12 cellular contexts compared by ENCODE assay signal in the genomic region with DNA sequence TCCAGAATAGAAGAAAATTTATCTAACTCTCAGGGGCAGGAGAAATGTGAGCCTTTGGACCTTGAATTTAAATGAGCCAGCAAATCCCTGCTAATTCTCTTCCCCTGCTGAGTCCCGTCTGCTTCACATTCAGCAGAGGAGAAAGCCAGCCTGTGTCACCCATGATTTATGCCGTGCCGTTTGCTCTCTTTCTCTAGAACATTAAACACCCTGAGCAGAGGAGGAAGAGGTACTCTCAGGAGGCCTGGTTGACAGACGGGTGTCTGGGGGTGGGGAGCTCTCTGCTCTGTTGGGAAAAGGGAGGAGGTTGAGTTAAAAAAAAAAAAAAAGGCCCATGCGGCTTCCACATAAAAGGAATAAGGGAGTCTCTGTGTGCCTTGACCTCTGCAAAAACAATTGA. TPM values are rescaled to one million over a fixed set of nuclear protein-coding genes. Genes with fewer than 3 reads are reported as not detected.
DNase-seq lines count a peak whose midpoint lies in the region; ATAC-seq and TF ChIP-seq lines count a peak whose summit lies in the region.
"Had no signal": no experiment of that assay in that cellular context is flagged by ENCODE, and none has a peak within 500 bp of the region (broad histone marks: within the 10 kb centered on the region; RNA-seq: fewer than 3 reads in every experiment).

No MANE protein-coding gene starts in this region.

- DNase-seq in DMS 273 treated with DMSO at 0.1 percent for 48 hours (lab: John Stamatoyannopoulos, UW) (peak; percentile 81), NCI-H2107 (lab: John Stamatoyannopoulos, UW) (peak; percentile 14), HUDEP-2 (lab: John Stamatoyannopoulos, UW; ENCODE audit: unreplicated experiment in 76 of 76) (no peak), NCI-H748 (lab: John Stamatoyannopoulos, UW; ENCODE audit: unreplicated experiment) (no peak), MM.1S (no peak)
- DNase-seq: activated CD4-positive, alpha-beta T cell treated with anti-CD3 and anti-CD28 coated beads for 36 hours; SHP77 had no signal

- ATAC-seq in GM21515 (IDR thresholded peaks at IDR 0.05; ENCODE audit: unreplicated experiment) = no peak
- ATAC-seq: gastroesophageal sphincter had no signal

- H3K79me2 ChIP-seq in neural cell (replicated peaks; ENCODE audit: insufficient read depth, low read length) = no peaks in the 10 kb centered on the region
- no peaks in the 10 kb centered on the region for H3K79me2 ChIP-seq in MM.1S (ENCODE audit: low read length)

- no peak for TF ChIP-seq RAD21 in neural cell (conservative IDR thresholded peaks at IDR 0.05)

- peaks cover 21% of the 10 kb centered on the region for H3K4me1 Mint-ChIP-seq in brain

- H3K4me3 ChIP-seq in neural cell (ENCODE audit: low read length) = peak overlapping the region; percentile 26
- H3K4me3 ChIP-seq in MM.1S (ENCODE audit: low read length) = no peak overlapping the region
- H3K4me3 ChIP-seq: coronary artery, gastroesophageal sphincter had no signal

- H3K9me3 ChIP-seq in neural cell (ENCODE audit: low read length) (no peaks in the 10 kb centered on the region), MM.1S (replicated peaks; ENCODE audit: insufficient read depth, low read length) (no peaks in the 10 kb centered on the region)
- H3K9me3 ChIP-seq: gastroesophageal sphincter had no signal

- H3K27me3 Mint-ChIP-seq in brain = peaks cover 27% of the 10 kb centered on the region

- no peak for TF ChIP-seq EP300 in neural cell (conservative IDR thresholded peaks at IDR 0.05; ENCODE audit: poor library complexity, severe bottlenecking)

- H3K9ac ChIP-seq in neural cell (ENCODE audit: low read length) (peak overlapping the region; percentile 27), MM.1S (ENCODE audit: low read length) (no peak overlapping the region)

- H3K36me3 ChIP-seq in neural cell (ENCODE audit: insufficient read depth, low read length) (no peaks in the 10 kb centered on the region), MM.1S (replicated peaks; ENCODE audit: insufficient read depth, low read length) (no peaks in the 10 kb centered on the region)
- H3K36me3 ChIP-seq: gastroesophageal sphincter had no signal

- H3K9me2 ChIP-seq in neural cell (ENCODE audit: insufficient read depth, low read length) (no peaks in the 10 kb centered on the region), MM.1S (replicated peaks; ENCODE audit: insufficient read depth, low read length) (no peaks in the 10 kb centered on the region)

- H4K20me1 ChIP-seq in neural cell (ENCODE audit: insufficient read depth) (no peaks in the 10 kb centered on the region), MM.1S (ENCODE audit: insufficient read depth, low read length) (no peaks in the 10 kb centered on the region)

- no peaks in the 10 kb centered on the region for H3K36me3 Mint-ChIP-seq in brain

- H3K27ac ChIP-seq in neural cell (ENCODE audit: low read length) = peak overlapping the region; percentile 70
- H3K27ac ChIP-seq in MM.1S (ENCODE audit: low read length) = no peak overlapping the region
- H3K27ac ChIP-seq: coronary artery, gastroesophageal sphincter had no signal

- TF ChIP-seq CTCF in brain (conservative IDR thresholded peaks at IDR 0.05) (no peak), neural cell (IDR thresholded peaks at IDR 0.05; ENCODE audit: poor library complexity, severe bottlenecking) (no peak), MM.1S (IDR thresholded peaks at IDR 0.05; ENCODE audit: low read length) (no peak)

- H2AFZ ChIP-seq in neural cell (ENCODE audit: low read depth, low read length) (peak overlapping the region; percentile 15), MM.1S (ENCODE audit: low read length) (no peak overlapping the region)

- H3F3A ChIP-seq in neural cell (ENCODE audit: insufficient read depth, low read length, poor library complexity, severe bottlenecking) = no peaks in the 10 kb centered on the region
- H3F3A ChIP-seq in MM.1S (ENCODE audit: insufficient read depth, low read length) = no peaks in the 10 kb centered on the region; the same call in 1 of the 2 replicates

- peak overlapping the region; percentile 69 to 94 (median 86) for H3K27ac Mint-ChIP-seq in brain
- H3K27ac Mint-ChIP-seq: activated CD4-positive, alpha-beta T cell treated with anti-CD3 and anti-CD28 coated beads for 36 hours had no signal

- peak overlapping the region; percentile 11 to 56 (median 48) for H3K4me3 Mint-ChIP-seq in brain
- H3K4me3 Mint-ChIP-seq: activated CD4-positive, alpha-beta T cell treated with anti-CD3 and anti-CD28 coated beads for 36 hours had no signal

- H3K4me2 ChIP-seq in neural cell (ENCODE audit: low read length) (peak overlapping the region; percentile 38), MM.1S (ENCODE audit: low read depth, low read length) (no peak overlapping the region)

- H3K9me3 Mint-ChIP-seq in brain = no peaks in the 10 kb centered on the region

- H3K4me1 ChIP-seq in MM.1S (ENCODE audit: low read length) = peaks cover 12% of the 10 kb centered on the region; the same call in 1 of the 2 replicates
- H3K4me1 ChIP-seq: gastroesophageal sphincter had no signal

- H3K27me3 ChIP-seq in neural cell (ENCODE audit: insufficient read depth, low read depth, low read length) (no peaks in the 10 kb centered on the region), MM.1S (replicated peaks; ENCODE audit: insufficient read depth, low read length) (no peaks in the 10 kb centered on the region)

TF ChIP-seq in neural cell, 6 proteins besides CTCF, POLR2A, EP300 and RAD21:
- TF ChIP-seq EZH2 (IDR thresholded peaks at IDR 0.05; ENCODE audit: borderline replicate concordance, insufficient read depth, low read length, poor library complexity, severe bottlenecking) (no peak), MXI1 (conservative IDR thresholded peaks at IDR 0.05; ENCODE audit: poor library complexity, severe bottlenecking) (no peak), TAF1 (IDR thresholded peaks at IDR 0.05; ENCODE audit: low read depth) (no peak), POLR2AphosphoS5 (IDR thresholded peaks at IDR 0.05) (no peak), SMC3 (conservative IDR thresholded peaks at IDR 0.05; ENCODE audit: poor library complexity) (no peak)
- TF ChIP-seq, protein P1, sequence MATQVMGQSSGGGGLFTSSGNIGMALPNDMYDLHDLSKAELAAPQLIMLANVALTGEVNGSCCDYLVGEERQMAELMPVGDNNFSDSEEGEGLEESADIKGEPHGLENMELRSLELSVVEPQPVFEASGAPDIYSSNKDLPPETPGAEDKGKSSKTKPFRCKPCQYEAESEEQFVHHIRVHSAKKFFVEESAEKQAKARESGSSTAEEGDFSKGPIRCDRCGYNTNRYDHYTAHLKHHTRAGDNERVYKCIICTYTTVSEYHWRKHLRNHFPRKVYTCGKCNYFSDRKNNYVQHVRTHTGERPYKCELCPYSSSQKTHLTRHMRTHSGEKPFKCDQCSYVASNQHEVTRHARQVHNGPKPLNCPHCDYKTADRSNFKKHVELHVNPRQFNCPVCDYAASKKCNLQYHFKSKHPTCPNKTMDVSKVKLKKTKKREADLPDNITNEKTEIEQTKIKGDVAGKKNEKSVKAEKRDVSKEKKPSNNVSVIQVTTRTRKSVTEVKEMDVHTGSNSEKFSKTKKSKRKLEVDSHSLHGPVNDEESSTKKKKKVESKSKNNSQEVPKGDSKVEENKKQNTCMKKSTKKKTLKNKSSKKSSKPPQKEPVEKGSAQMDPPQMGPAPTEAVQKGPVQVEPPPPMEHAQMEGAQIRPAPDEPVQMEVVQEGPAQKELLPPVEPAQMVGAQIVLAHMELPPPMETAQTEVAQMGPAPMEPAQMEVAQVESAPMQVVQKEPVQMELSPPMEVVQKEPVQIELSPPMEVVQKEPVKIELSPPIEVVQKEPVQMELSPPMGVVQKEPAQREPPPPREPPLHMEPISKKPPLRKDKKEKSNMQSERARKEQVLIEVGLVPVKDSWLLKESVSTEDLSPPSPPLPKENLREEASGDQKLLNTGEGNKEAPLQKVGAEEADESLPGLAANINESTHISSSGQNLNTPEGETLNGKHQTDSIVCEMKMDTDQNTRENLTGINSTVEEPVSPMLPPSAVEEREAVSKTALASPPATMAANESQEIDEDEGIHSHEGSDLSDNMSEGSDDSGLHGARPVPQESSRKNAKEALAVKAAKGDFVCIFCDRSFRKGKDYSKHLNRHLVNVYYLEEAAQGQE (IDR thresholded peaks at IDR 0.05; ENCODE audit: borderline replicate concordance) = no peak

RNA-seq across cellular contexts. Expression of gene MTMR3, which starts 11.3 kb away (rescaled TPM):
- polyA plus RNA-seq in brain (ENCODE audit: insufficient read depth, low read depth, low replicate concordance) (22.8 TPM), neural cell (46.7 and 59.6 TPM in 2 replicates)
- polyA minus RNA-seq in neural cell = 126 and 128 TPM in 2 replicates

RNA-seq across cellular contexts. Expression of gene ASCC2, which starts 33.6 kb away (rescaled TPM):
- polyA plus RNA-seq in brain (ENCODE audit: insufficient read depth, low read depth, low replicate concordance) = 40.8 TPM
- polyA plus RNA-seq in neural cell = 25.3 and 26.2 TPM in 2 replicates
- polyA minus RNA-seq in neural cell = 35.3 and 36.3 TPM in 2 replicates

Comparison
In these comparisons a context has a peak if more than half of its experiments do, and no peak if none do; other contexts are left out.
1. DNase-seq: peak in DMS 273 treated with DMSO at 0.1 percent for 48 hours (single experiment) and NCI-H2107 (single experiment); none in HUDEP-2 (0 of 76), NCI-H748 (single experiment) and MM.1S (single experiment).